7 cellular contexts compared by ENCODE assay signal in genomic region chr1:67766117-67766978, GRCh38.
DNase-seq lines count a peak whose midpoint lies in the region; ATAC-seq and TF ChIP-seq lines count a peak whose summit lies in the region.

No MANE protein-coding gene starts in this region.

- H3K4me1 ChIP-seq in NT2/D1 (ENCODE audit: insufficient read depth, insufficient read length) = peaks cover 6% of the 10 kb centered on the region
- no peaks in the 10 kb centered on the region for H3K4me1 ChIP-seq in ovary (ENCODE audit: insufficient read depth)

- peak overlapping the region; percentile 53 for H3K9ac ChIP-seq in NT2/D1 (ENCODE audit: insufficient read length, low read depth)

- TF ChIP-seq POLR2A in ovary (IDR thresholded peaks at IDR 0.05) = no peak

- peak; percentile 18 for DNase-seq in GM10266 (ENCODE audit: extremely low spot score)
- DNase-seq in NT2/D1 (ENCODE audit: low read depth, low spot score) = no peak
- peak; percentile 29 for DNase-seq in activated naive CD4-positive, alpha-beta T cell treated with anti-CD3 and anti-CD28 coated beads, Interleukin-2, amount 50 U/mL, for 16 hours
- peak; percentile 46 for DNase-seq in Right ventricle myocardium superior
- DNase-seq in ovary = peak; percentile 65 to 76 (median 73)

- H3K4me3 ChIP-seq in NT2/D1 (ENCODE audit: insufficient read length, low read depth) (peak overlapping the region; percentile 11), ovary (peak overlapping the region; percentile 19)

- TF ChIP-seq EP300 in ovary (IDR thresholded peaks at IDR 0.05) = no peak

- H3K27me3 ChIP-seq in NT2/D1 (ENCODE audit: insufficient read depth, insufficient read length) (no peaks in the 10 kb centered on the region), ovary (no peaks in the 10 kb centered on the region)

- intact Hi-C loops in Right ventricle myocardium superior (cut with DNase I) = loop anchor here (5.0 to 10.0 kb wide), 3 partner anchors 66 to 348 kb away; partner anchors contain the start of gene GNG12
- intact Hi-C loops in ovary (cut with DNase I) = loop anchor here in 3 of 4 donors (5.0 to 10.0 kb wide), 5 partner anchors 66 to 571 kb away; partner anchors contain the start of gene GNG12 (in 1 of the 3)

- WGBS in ovary, 3 donors = 11 to 12% (median 11%) methylated on average over 17 of the region's 17 CpGs

- TF ChIP-seq CTCF in GM10266 (IDR thresholded peaks at IDR 0.05; ENCODE audit: control insufficient read depth, insufficient read depth, low read depth, missing control alignments) = peak; percentile 77
- peak; percentile 67 to 87 (median 87) for TF ChIP-seq CTCF in ovary (IDR thresholded peaks at IDR 0.05)

- ATAC-seq in HG02884 (IDR thresholded peaks at IDR 0.05; ENCODE audit: unreplicated experiment) (peak; percentile 50), Right ventricle myocardium superior (ENCODE audit: poor library complexity) (peak; percentile 80), HG02623 (IDR thresholded peaks at IDR 0.05; ENCODE audit: unreplicated experiment) (no peak)

- peak overlapping the region in 1 of 2 donors; percentile 38 for H3K27ac ChIP-seq in ovary

- H3K36me3 ChIP-seq in NT2/D1 (ENCODE audit: insufficient read depth, insufficient read length, low read length) = peaks cover 7% of the 10 kb centered on the region
- no peaks in the 10 kb centered on the region for H3K36me3 ChIP-seq in ovary

- no peaks in the 10 kb centered on the region for H3K9me3 ChIP-seq in NT2/D1 (ENCODE audit: insufficient read depth, low read length)
- no peaks in the 10 kb centered on the region for H3K9me3 ChIP-seq in ovary
